1 cellular context compared by ENCODE assay signal in the genomic region with DNA sequence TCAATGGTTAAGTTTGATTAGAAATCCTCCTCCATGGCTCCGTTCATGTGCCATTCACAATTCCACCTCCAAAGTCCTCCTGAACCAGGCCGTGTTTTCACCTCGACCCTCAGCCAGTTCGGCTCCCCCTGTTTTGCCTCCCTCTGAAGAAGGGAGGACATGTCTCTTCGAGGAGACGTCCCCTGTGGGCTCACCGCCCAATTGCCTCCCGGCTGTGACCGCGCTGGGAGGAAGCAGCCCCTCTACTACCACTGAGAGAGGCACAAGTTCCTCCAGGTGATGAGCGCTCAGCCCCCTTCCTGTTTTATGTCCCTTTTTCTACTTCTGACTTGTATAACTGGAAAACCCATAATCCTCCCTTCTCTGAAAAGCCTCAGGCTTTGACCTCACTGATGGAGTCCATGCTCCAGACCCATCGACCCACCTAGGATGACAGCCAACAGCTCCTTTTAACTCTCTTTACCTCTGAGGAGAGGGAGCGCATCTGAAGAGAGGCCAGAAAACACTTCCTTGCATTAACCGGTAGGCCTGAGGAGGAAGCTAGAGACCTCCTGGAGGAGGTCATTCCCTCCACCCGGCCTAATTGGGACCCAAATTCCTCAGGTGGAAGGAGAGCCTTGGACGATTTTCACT.
TF ChIP-seq lines count a peak whose summit lies in the region.

No MANE protein-coding gene starts in this region.

TF ChIP-seq in K562, 482 proteins besides CTCF, POLR2A, EP300 and RAD21:
- TF ChIP-seq STAT6 (CRISPR knock-in tag; IDR thresholded peaks at IDR 0.05) (no peak), ZNF280A (IDR thresholded peaks at IDR 0.05; ENCODE audit: low read depth, partially characterized antibody) (no peak), ADNP (tag; IDR thresholded peaks at IDR 0.05) (no peak), TEAD4 (IDR thresholded peaks at IDR 0.05; ENCODE audit: low read length) (no peak), TEAD4 (CRISPR knock-in tag; IDR thresholded peaks at IDR 0.05; ENCODE audit: borderline replicate concordance) (no peak), CTBP1 (IDR thresholded peaks at IDR 0.05; ENCODE audit: borderline replicate concordance) (peak; percentile 29; the same call in 1 of the 2 replicates), VEZF1 (CRISPR knock-in tag; IDR thresholded peaks at IDR 0.05) (peak; percentile 30; the same call in 1 of the 2 replicates), POLR2G (IDR thresholded peaks at IDR 0.05; ENCODE audit: low read depth, low read length) (0 out of 2 replicates have a peak, but pooled peaks have one; percentile 29), ZMIZ1 (IDR thresholded peaks at IDR 0.05; ENCODE audit: low read depth in 2 of 2, low read length in 2 of 2) (no peak), ZFX (CRISPR knock-in tag; IDR thresholded peaks at IDR 0.05) (peak; percentile 76), ZNF407 (IDR thresholded peaks at IDR 0.05; ENCODE audit: low read depth) (no peak), IRF2 (CRISPR knock-in tag; IDR thresholded peaks at IDR 0.05) (no peak), PHF8 (IDR thresholded peaks at IDR 0.05; ENCODE audit: borderline replicate concordance, low read length) (peak; percentile 22; the same call in 1 of the 2 replicates), NFRKB (IDR thresholded peaks at IDR 0.05; ENCODE audit: low read depth) (peak; percentile 53; the same call in 1 of the 2 replicates), HDAC2 (IDR thresholded peaks at IDR 0.05) (0 out of 2 replicates have a peak, but pooled peaks have one; percentile 24)
- TF ChIP-seq, protein P1, sequence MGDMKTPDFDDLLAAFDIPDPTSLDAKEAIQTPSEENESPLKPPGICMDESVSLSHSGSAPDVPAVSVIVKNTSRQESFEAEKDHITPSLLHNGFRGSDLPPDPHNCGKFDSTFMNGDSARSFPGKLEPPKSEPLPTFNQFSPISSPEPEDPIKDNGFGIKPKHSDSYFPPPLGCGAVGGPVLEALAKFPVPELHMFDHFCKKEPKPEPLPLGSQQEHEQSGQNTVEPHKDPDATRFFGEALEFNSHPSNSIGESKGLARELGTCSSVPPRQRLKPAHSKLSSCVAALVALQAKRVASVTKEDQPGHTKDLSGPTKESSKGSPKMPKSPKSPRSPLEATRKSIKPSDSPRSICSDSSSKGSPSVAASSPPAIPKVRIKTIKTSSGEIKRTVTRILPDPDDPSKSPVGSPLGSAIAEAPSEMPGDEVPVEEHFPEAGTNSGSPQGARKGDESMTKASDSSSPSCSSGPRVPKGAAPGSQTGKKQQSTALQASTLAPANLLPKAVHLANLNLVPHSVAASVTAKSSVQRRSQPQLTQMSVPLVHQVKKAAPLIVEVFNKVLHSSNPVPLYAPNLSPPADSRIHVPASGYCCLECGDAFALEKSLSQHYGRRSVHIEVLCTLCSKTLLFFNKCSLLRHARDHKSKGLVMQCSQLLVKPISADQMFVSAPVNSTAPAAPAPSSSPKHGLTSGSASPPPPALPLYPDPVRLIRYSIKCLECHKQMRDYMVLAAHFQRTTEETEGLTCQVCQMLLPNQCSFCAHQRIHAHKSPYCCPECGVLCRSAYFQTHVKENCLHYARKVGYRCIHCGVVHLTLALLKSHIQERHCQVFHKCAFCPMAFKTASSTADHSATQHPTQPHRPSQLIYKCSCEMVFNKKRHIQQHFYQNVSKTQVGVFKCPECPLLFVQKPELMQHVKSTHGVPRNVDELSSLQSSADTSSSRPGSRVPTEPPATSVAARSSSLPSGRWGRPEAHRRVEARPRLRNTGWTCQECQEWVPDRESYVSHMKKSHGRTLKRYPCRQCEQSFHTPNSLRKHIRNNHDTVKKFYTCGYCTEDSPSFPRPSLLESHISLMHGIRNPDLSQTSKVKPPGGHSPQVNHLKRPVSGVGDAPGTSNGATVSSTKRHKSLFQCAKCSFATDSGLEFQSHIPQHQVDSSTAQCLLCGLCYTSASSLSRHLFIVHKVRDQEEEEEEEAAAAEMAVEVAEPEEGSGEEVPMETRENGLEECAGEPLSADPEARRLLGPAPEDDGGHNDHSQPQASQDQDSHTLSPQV (IDR thresholded peaks at IDR 0.05): peak; percentile 36; the same call in 1 of the 2 replicates
- TF ChIP-seq, protein P2, sequence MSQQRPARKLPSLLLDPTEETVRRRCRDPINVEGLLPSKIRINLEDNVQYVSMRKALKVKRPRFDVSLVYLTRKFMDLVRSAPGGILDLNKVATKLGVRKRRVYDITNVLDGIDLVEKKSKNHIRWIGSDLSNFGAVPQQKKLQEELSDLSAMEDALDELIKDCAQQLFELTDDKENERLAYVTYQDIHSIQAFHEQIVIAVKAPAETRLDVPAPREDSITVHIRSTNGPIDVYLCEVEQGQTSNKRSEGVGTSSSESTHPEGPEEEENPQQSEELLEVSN (IDR thresholded peaks at IDR 0.05; ENCODE audit: borderline replicate concordance in 1 of 2, extremely low read depth in 1 of 2, insufficient read depth in 1 of 2, insufficient read length in 1 of 2, low read depth in 1 of 2, low read length in 1 of 2, poor library complexity in 1 of 2, severe bottlenecking in 1 of 2): peak in 1 of 2 experiments; percentile 45
TF ChIP-seq in K562: peak in this region for 9.
